In genomic region chr3:98784666-98785600, GRCh38 we compare ENCODE assay signal across 14 cellular contexts. TPM values are rescaled to one million over a fixed set of nuclear protein-coding genes. Genes with fewer than 3 reads are reported as not detected.
DNase-seq lines count a peak whose midpoint lies in the region; ATAC-seq and TF ChIP-seq lines count a peak whose summit lies in the region.
"Had no signal": no experiment of that assay in that cellular context is flagged by ENCODE, and none has a peak within 500 bp of the region (broad histone marks: within the 10 kb centered on the region; RNA-seq: fewer than 3 reads in every experiment).

No MANE protein-coding gene starts in this region.

- no peaks in the 10 kb centered on the region for H3K27me3 ChIP-seq in ACC112 (ENCODE audit: insufficient read depth, low read length)
- no peaks in the 10 kb centered on the region for H3K27me3 ChIP-seq in left lung
- H3K27me3 ChIP-seq: BLaER1 had no signal

- intact Hi-C loops in left lung (cut with DNase I) (no loop called here), Calu3 (cut with micrococcal nuclease; ENCODE audit: unreplicated experiment) (no loop called here)

- peaks cover 52% of the 10 kb centered on the region for H3K4me1 ChIP-seq in ACC112 (ENCODE audit: control insufficient read depth, insufficient read depth, low read length, unreplicated experiment)
- peaks cover 6 to 28% of the 10 kb centered on the region in 2 donors for H3K4me1 ChIP-seq in left lung
- H3K4me1 ChIP-seq: BLaER1 had no signal

- peaks cover 25% of the 10 kb centered on the region for H3K4me1 Mint-ChIP-seq in Calu3 (ENCODE audit: low read depth, unreplicated experiment)

- CTCF ChIA-PET in Calu3 (lab: Charles Lee) = no interaction called here

- ATAC-seq in left lung (peak; percentile 80), HG03439 (IDR thresholded peaks at IDR 0.05; ENCODE audit: unreplicated experiment) (no peak), GM19035 (IDR thresholded peaks at IDR 0.05; ENCODE audit: unreplicated experiment) (no peak)
- ATAC-seq: HCT116 had no signal

- H3K36me3 Mint-ChIP-seq in Calu3 (ENCODE audit: insufficient read depth, unreplicated experiment) = no peaks in the 10 kb centered on the region

- peak overlapping the region; percentile 17; the same call in 1 of the 2 replicates for H3K4me3 ChIP-seq in ACC112 (ENCODE audit: low read depth, low read length)
- H3K4me3 ChIP-seq in left lung = no peak overlapping the region
- H3K4me3 ChIP-seq: BLaER1, skin epidermis had no signal

- no peaks in the 10 kb centered on the region for H3K9me3 ChIP-seq in left lung
- H3K9me3 ChIP-seq: BLaER1 had no signal

- TF ChIP-seq EP300 in Ishikawa (IDR thresholded peaks at IDR 0.05; ENCODE audit: borderline replicate concordance) = no peak

- no peak for TF ChIP-seq RAD21 in Ishikawa (IDR thresholded peaks at IDR 0.05; ENCODE audit: low read depth)

- no peaks in the 10 kb centered on the region for H3K9me3 Mint-ChIP-seq in Calu3 (ENCODE audit: low read depth, unreplicated experiment)
- H3K9me3 Mint-ChIP-seq: brain had no signal

- TF ChIP-seq CTCF in left lung (IDR thresholded peaks at IDR 0.05) (no peak), Calu3 (IDR thresholded peaks at IDR 0.05; ENCODE audit: unreplicated experiment) (no peak)

- peak overlapping the region; percentile 80 for H3K27ac ChIP-seq in ACC112 (ENCODE audit: low read depth, low read length)
- no peak overlapping the region for H3K27ac ChIP-seq in left lung
- H3K27ac ChIP-seq: BLaER1 had no signal

- H3K4me3 Mint-ChIP-seq in Calu3 (ENCODE audit: low read depth, unreplicated experiment) = no peak overlapping the region
- H3K4me3 Mint-ChIP-seq: brain had no signal

- H3K36me3 ChIP-seq in ACC112 (ENCODE audit: insufficient read depth, low read length) (no peaks in the 10 kb centered on the region), left lung (peaks cover 0 to 27% of the 10 kb centered on the region in 2 donors)
- H3K36me3 ChIP-seq: BLaER1 had no signal

- peaks cover 3% of the 10 kb centered on the region for H3K79me2 ChIP-seq in ACC112 (ENCODE audit: control insufficient read depth, insufficient read depth, low read length, unreplicated experiment)

- H2AFZ ChIP-seq in ACC112 (ENCODE audit: low read length, unreplicated experiment) = no peak overlapping the region

- no peaks in the 10 kb centered on the region for H3K27me3 Mint-ChIP-seq in Calu3 (ENCODE audit: unreplicated experiment)
- H3K27me3 Mint-ChIP-seq: brain had no signal

- no TSS peak for BruUV-seq in Calu3 (replicated peaks; lab: Mats Ljungman, UMichigan)

- H3K27ac Mint-ChIP-seq in Calu3 (ENCODE audit: unreplicated experiment) = no peak overlapping the region
- H3K27ac Mint-ChIP-seq: brain had no signal

- DNase-seq in brain pericyte (ENCODE audit: low read depth, low spot score) = peak; percentile 80
- no peak for DNase-seq in left lung
- DNase-seq in Calu3 = no peak
- no peak for DNase-seq in hippocampal formation (lab: John Stamatoyannopoulos, UW)
- DNase-seq: activated CD4-positive, alpha-beta T cell treated with anti-CD3 and anti-CD28 coated beads for 4 hours; KG1 had no signal

TF ChIP-seq in Ishikawa, 13 proteins besides CTCF, POLR2A, EP300 and RAD21:
- peak; percentile 76 for TF ChIP-seq CEBPB (IDR thresholded peaks at IDR 0.05)
- no peak for TF ChIP-seq REST (IDR thresholded peaks at IDR 0.05; ENCODE audit: low read depth)
- no peak for TF ChIP-seq EGR1 (IDR thresholded peaks at IDR 0.05)
- TF ChIP-seq FOXM1 (IDR thresholded peaks at IDR 0.05; ENCODE audit: borderline replicate concordance, low read depth) = no peak

RNA-seq across cellular contexts. Expression of gene ST3GAL6, which starts 21.8 kb away (rescaled TPM):
- total RNA-seq in left lung = 10 to 100 TPM; 10.9 to 30.8 TPM
- total RNA-seq in Calu3 (2022) = 1.7 and 3.2 TPM in 2 replicates
